7 cellular contexts compared by ENCODE assay signal in genomic region chr10:110249489-110249888, GRCh38.
A peak's percentile ranks its signal among the peaks of the same experiment; 100 is the strongest.
DNase-seq lines count a peak whose midpoint lies in the region; ATAC-seq and TF ChIP-seq lines count a peak whose summit lies in the region.
"Not testable (repeated sequence)": the region's sequence is repeated elsewhere in the genome, so short reads cannot be mapped to it uniquely, and the experiment has no call there.

No MANE protein-coding gene starts in this region.

- TF ChIP-seq CTCF in KMS-11 (conservative IDR thresholded peaks at IDR 0.05; ENCODE audit: low read depth, low read length): not testable (repeated sequence)

- H3K4me1 ChIP-seq in KMS-11 (ENCODE audit: low read depth, poor library complexity, severe bottlenecking): peaks cover 38% of the 10 kb centered on the region

- H4K20me1 ChIP-seq in KMS-11 (ENCODE audit: insufficient read depth): not testable (repeated sequence)

- peak overlapping the region; percentile 10; the same call in 1 of the 2 replicates for H3K4me2 ChIP-seq in KMS-11

- H3K79me2 ChIP-seq in KMS-11 (ENCODE audit: insufficient read depth, low read depth): not testable (repeated sequence)

- not testable (repeated sequence) for H3K4me3 Mint-ChIP-seq in activated naive CD8-positive, alpha-beta T cell treated with anti-CD3 and anti-CD28 coated beads, Interleukin-2, amount 50 U/mL, for 24 hours

- H3K9me3 Mint-ChIP-seq in activated naive CD8-positive, alpha-beta T cell treated with anti-CD3 and anti-CD28 coated beads, Interleukin-2, amount 50 U/mL, for 24 hours: not testable (repeated sequence)

- H3K9ac ChIP-seq in KMS-11: not testable (repeated sequence)

- H3K36me3 ChIP-seq in KMS-11 (ENCODE audit: insufficient read depth): not testable (repeated sequence)

- ATAC-seq in GM18868 (IDR thresholded peaks at IDR 0.05; ENCODE audit: unreplicated experiment) (peak; percentile 69), GM19463 (IDR thresholded peaks at IDR 0.05; ENCODE audit: unreplicated experiment) (peak; percentile 47), GM21737 (IDR thresholded peaks at IDR 0.05; ENCODE audit: unreplicated experiment) (peak; percentile 56), HG02943 (IDR thresholded peaks at IDR 0.05; ENCODE audit: low read depth, unreplicated experiment) (peak; percentile 64), HG03196 (IDR thresholded peaks at IDR 0.05; ENCODE audit: unreplicated experiment) (peak; percentile 60)
- peak; percentile 75 for ATAC-seq in activated naive CD8-positive, alpha-beta T cell treated with anti-CD3 and anti-CD28 coated beads, Interleukin-2, amount 50 U/mL, for 24 hours

- not testable (repeated sequence) for DNase-seq in activated naive CD8-positive, alpha-beta T cell treated with anti-CD3 and anti-CD28 coated beads, Interleukin-2, amount 50 U/mL, for 24 hours

- not testable (repeated sequence) for H3K27me3 ChIP-seq in KMS-11 (ENCODE audit: insufficient read depth, low read depth)

- H3K4me1 Mint-ChIP-seq in activated naive CD8-positive, alpha-beta T cell treated with anti-CD3 and anti-CD28 coated beads, Interleukin-2, amount 50 U/mL, for 24 hours: peaks cover 42% of the 10 kb centered on the region

- peaks cover 25% of the 10 kb centered on the region for H3K36me3 Mint-ChIP-seq in activated naive CD8-positive, alpha-beta T cell treated with anti-CD3 and anti-CD28 coated beads, Interleukin-2, amount 50 U/mL, for 24 hours (ENCODE audit: low read depth)

- H3K27me3 Mint-ChIP-seq in activated naive CD8-positive, alpha-beta T cell treated with anti-CD3 and anti-CD28 coated beads, Interleukin-2, amount 50 U/mL, for 24 hours: peaks cover 14% of the 10 kb centered on the region

- not testable (repeated sequence) for H3K27ac ChIP-seq in KMS-11

- H3K27ac Mint-ChIP-seq in activated naive CD8-positive, alpha-beta T cell treated with anti-CD3 and anti-CD28 coated beads, Interleukin-2, amount 50 U/mL, for 24 hours: not testable (repeated sequence)

- H2AFZ ChIP-seq in KMS-11 (ENCODE audit: low read depth): not testable (repeated sequence)

- not testable (repeated sequence) for H3K4me3 ChIP-seq in KMS-11 (IDR thresholded peaks at IDR 0.05; ENCODE audit: insufficient read depth, low read depth, low read length)
